Comparison of ENCODE assay signal across 12 cellular contexts in genomic region chr13:24124789-24125476, GRCh38. TPM values are rescaled to one million over a fixed set of nuclear protein-coding genes. Genes with fewer than 3 reads are reported as not detected.
A peak's percentile ranks its signal among the peaks of the same experiment; 100 is the strongest.
DNase-seq lines count a peak whose midpoint lies in the region; ATAC-seq, FAIRE-seq and TF ChIP-seq lines count a peak whose summit lies in the region.
"Had no signal": no experiment of that assay in that cellular context is flagged by ENCODE, and none has a peak within 500 bp of the region (broad histone marks: within the 10 kb centered on the region; RNA-seq: fewer than 3 reads in every experiment).

No MANE protein-coding gene starts in this region.

- in situ Hi-C loops in GM13976 (cut with MboI; ENCODE audit: low sequenced_read_pairs, unreplicated experiment) = no loop called here

- POLR2A ChIA-PET in activated CD4-positive, alpha-beta T cell treated with anti-CD3 and anti-CD28 coated beads, Interleukin-2, amount 10 ng/mL, durations not matched to agents 7 days and 5 days (lab: Charles Lee) = no interaction called here

- H3K27me3 Mint-ChIP-seq in astrocyte (ENCODE audit: low read depth, unreplicated experiment) = peaks cover 5% of the 10 kb centered on the region
- peaks cover 25% of the 10 kb centered on the region for H3K27me3 Mint-ChIP-seq in activated CD4-positive, alpha-beta T cell treated with anti-CD3 and anti-CD28 coated beads, Interleukin-2, amount 10 ng/mL, durations not matched to agents 7 days and 5 days

- H3K27me3 ChIP-seq in astrocyte (ENCODE audit: insufficient read depth, low read length) (peaks cover 7% of the 10 kb centered on the region), Karpas-422 (ENCODE audit: low read length) (no peaks in the 10 kb centered on the region), osteoblast (ENCODE audit: insufficient read depth, low read length) (peaks cover 5% of the 10 kb centered on the region)

- no peak overlapping the region for H3K4me3 ChIP-seq in astrocyte (ENCODE audit: insufficient read depth, low read depth, low read length)
- no peak overlapping the region for H3K4me3 ChIP-seq in Karpas-422 (ENCODE audit: low read length)
- no peak overlapping the region for H3K4me3 ChIP-seq in osteoblast (ENCODE audit: insufficient read depth, low read length)
- H3K4me3 ChIP-seq: lower lobe of right lung had no signal

- no peaks in the 10 kb centered on the region for H3K79me2 ChIP-seq in astrocyte (ENCODE audit: insufficient read depth, low read length)
- no peaks in the 10 kb centered on the region for H3K79me2 ChIP-seq in Karpas-422 (ENCODE audit: low read length)
- H3K79me2 ChIP-seq in osteoblast (ENCODE audit: insufficient read depth, low read length) = no peaks in the 10 kb centered on the region

- no peaks in the 10 kb centered on the region for H3K9me3 Mint-ChIP-seq in astrocyte (ENCODE audit: unreplicated experiment)
- H3K9me3 Mint-ChIP-seq in activated CD4-positive, alpha-beta T cell treated with anti-CD3 and anti-CD28 coated beads, Interleukin-2, amount 10 ng/mL, durations not matched to agents 7 days and 5 days = no peaks in the 10 kb centered on the region

- H3K4me2 ChIP-seq in astrocyte (ENCODE audit: low read length) (no peak overlapping the region), Karpas-422 (ENCODE audit: low read depth, low read length, poor library complexity, severe bottlenecking) (no peak overlapping the region), osteoblast (ENCODE audit: insufficient read depth, low read length) (no peak overlapping the region)

- H3K36me3 ChIP-seq in astrocyte (ENCODE audit: insufficient read depth, low read length) (no peaks in the 10 kb centered on the region), Karpas-422 (ENCODE audit: insufficient read depth, low read length) (no peaks in the 10 kb centered on the region), osteoblast (ENCODE audit: insufficient read depth, low read length) (no peaks in the 10 kb centered on the region)
- H3K36me3 ChIP-seq: lower lobe of right lung had no signal

- H3K9ac ChIP-seq in astrocyte (ENCODE audit: low read length) (no peak overlapping the region), Karpas-422 (ENCODE audit: low read length) (no peak overlapping the region)

- TF ChIP-seq CTCF in GM13976 (IDR thresholded peaks at IDR 0.05; ENCODE audit: borderline replicate concordance, control extremely low read depth, extremely low read depth, insufficient read depth, missing control alignments) (no peak), astrocyte (IDR thresholded peaks at IDR 0.05; ENCODE audit: insufficient read depth, low read depth, low read length) (no peak), osteoblast (IDR thresholded peaks at IDR 0.05; ENCODE audit: extremely low read depth, low read depth, low read length) (no peak)

- H3K36me3 Mint-ChIP-seq in astrocyte (ENCODE audit: low read depth, unreplicated experiment) = peaks cover 1% of the 10 kb centered on the region
- no peaks in the 10 kb centered on the region for H3K36me3 Mint-ChIP-seq in activated CD4-positive, alpha-beta T cell treated with anti-CD3 and anti-CD28 coated beads, Interleukin-2, amount 10 ng/mL, durations not matched to agents 7 days and 5 days (ENCODE audit: low read depth)

- no peaks in the 10 kb centered on the region for H4K20me1 ChIP-seq in astrocyte (ENCODE audit: insufficient read depth, low read length)
- no peaks in the 10 kb centered on the region for H4K20me1 ChIP-seq in Karpas-422 (ENCODE audit: insufficient read depth, low read depth, low read length)
- peaks cover 2% of the 10 kb centered on the region for H4K20me1 ChIP-seq in osteoblast (ENCODE audit: insufficient read depth, low read length)

- no peak overlapping the region for H3K27ac Mint-ChIP-seq in astrocyte (ENCODE audit: unreplicated experiment)
- no peak overlapping the region for H3K27ac Mint-ChIP-seq in activated CD4-positive, alpha-beta T cell treated with anti-CD3 and anti-CD28 coated beads, Interleukin-2, amount 10 ng/mL, durations not matched to agents 7 days and 5 days

- no peak overlapping the region for H3K4me3 Mint-ChIP-seq in astrocyte (ENCODE audit: unreplicated experiment)
- H3K4me3 Mint-ChIP-seq in activated CD4-positive, alpha-beta T cell treated with anti-CD3 and anti-CD28 coated beads, Interleukin-2, amount 10 ng/mL, durations not matched to agents 7 days and 5 days = no peak overlapping the region

- no peak overlapping the region for H2AFZ ChIP-seq in astrocyte (ENCODE audit: low read depth, low read length)
- H2AFZ ChIP-seq in Karpas-422 (ENCODE audit: low read length) = no peak overlapping the region
- no peak overlapping the region for H2AFZ ChIP-seq in osteoblast (ENCODE audit: low read length)

- H3K9me3 ChIP-seq in astrocyte (ENCODE audit: insufficient read depth, low read depth, low read length) (no peaks in the 10 kb centered on the region), Karpas-422 (ENCODE audit: low read length) (no peaks in the 10 kb centered on the region), osteoblast (ENCODE audit: low read depth, low read length) (no peaks in the 10 kb centered on the region)
- H3K9me3 ChIP-seq: lower lobe of right lung had no signal

- peak; percentile 91 for ATAC-seq in GM19467 (IDR thresholded peaks at IDR 0.05; ENCODE audit: unreplicated experiment)
- ATAC-seq in HG03095 (IDR thresholded peaks at IDR 0.05; ENCODE audit: unreplicated experiment) = peak; percentile 79
- ATAC-seq in activated CD4-positive, CD25-positive, alpha-beta regulatory T cell treated with anti-CD3 and anti-CD28 coated beads, Interleukin-2, amount 50 U/mL, for 24 hours = no peak

- H3K9me2 ChIP-seq in Karpas-422 (replicated peaks; ENCODE audit: insufficient read depth, low read length) = no peaks in the 10 kb centered on the region

- FAIRE-seq in astrocyte (lab: Jason Lieb, UNC) = peak; percentile 26
- FAIRE-seq: endometrium had no signal

- CTCF ChIA-PET in activated CD4-positive, alpha-beta T cell treated with anti-CD3 and anti-CD28 coated beads, Interleukin-2, amount 10 ng/mL, durations not matched to agents 7 days and 5 days (lab: Charles Lee) = no interaction called here

- H3K4me1 Mint-ChIP-seq in astrocyte (ENCODE audit: low read depth, unreplicated experiment) = peaks cover 7% of the 10 kb centered on the region
- H3K4me1 Mint-ChIP-seq in activated CD4-positive, alpha-beta T cell treated with anti-CD3 and anti-CD28 coated beads, Interleukin-2, amount 10 ng/mL, durations not matched to agents 7 days and 5 days = peaks cover 34% of the 10 kb centered on the region

- H3K4me1 ChIP-seq in astrocyte (ENCODE audit: insufficient read depth, low read length) (no peaks in the 10 kb centered on the region), Karpas-422 (ENCODE audit: low read length) (no peaks in the 10 kb centered on the region), osteoblast (ENCODE audit: insufficient read depth, low read length) (no peaks in the 10 kb centered on the region)

- H3K27ac ChIP-seq in astrocyte (ENCODE audit: low read depth, low read length) (no peak overlapping the region), Karpas-422 (ENCODE audit: low read length) (no peak overlapping the region), osteoblast (ENCODE audit: low read depth, low read length) (no peak overlapping the region)
- H3K27ac ChIP-seq: lower lobe of right lung had no signal

- peak; percentile 65 for DNase-seq in GM13976 (ENCODE audit: low spot score)
- no peak for DNase-seq in astrocyte (ENCODE audit: low read depth)
- no peak for DNase-seq in Karpas-422
- no peak for DNase-seq in activated CD4-positive, alpha-beta T cell treated with anti-CD3 and anti-CD28 coated beads, Interleukin-2, amount 10 ng/mL, durations not matched to agents 7 days and 5 days
- no peak for DNase-seq in osteoblast (ENCODE audit: insufficient read length, low spot score, missing footprints)
- DNase-seq: lower lobe of right lung; SHP77; stimulated activated CD4-positive, alpha-beta T cell treated with anti-CD3 and anti-CD28 coated beads, Interleukin-4, amount 100 ng/mL, for 24 hours had no signal

RNA-seq across cellular contexts. Expression of gene SPATA13, which starts 35.6 kb away (rescaled TPM):
- 6.2 and 6.7 TPM in 2 replicates for total RNA-seq in astrocyte
- total RNA-seq in Karpas-422 (2014; rRNA removed; shearing (Covaris generic); ENCODE audit: low replicate concordance) = 1.7 and 2.1 TPM in 2 replicates
- total RNA-seq in activated CD4-positive, alpha-beta T cell treated with anti-CD3 and anti-CD28 coated beads, Interleukin-2, amount 10 ng/mL, durations not matched to agents 7 days and 5 days = 10 to 100 TPM; 68.4 to 72.6 TPM
- 37.7 and 40.2 TPM in 2 replicates for total RNA-seq in osteoblast

Comparison
In these comparisons a context has a peak if more than half of its experiments do, and no peak if none do; other contexts are left out.
1. ATAC-seq: peak in GM19467 (single experiment) and HG03095 (single experiment); none in activated CD4-positive, CD25-positive, alpha-beta regulatory T cell treated with anti-CD3 and anti-CD28 coated beads, Interleukin-2, amount 50 U/mL, for 24 hours (0 of 2).